In genomic region chr3:179069762-179070390, GRCh38 we compare ENCODE assay signal across 8 cellular contexts. TPM values are rescaled to one million over a fixed set of nuclear protein-coding genes. Genes with fewer than 3 reads are reported as not detected.
DNase-seq lines count a peak whose midpoint lies in the region; ATAC-seq and TF ChIP-seq lines count a peak whose summit lies in the region.

No MANE protein-coding gene starts in this region.

- in situ Hi-C loops in GM13976 (cut with MboI; ENCODE audit: low sequenced_read_pairs, unreplicated experiment) = no loop called here

- peak overlapping the region; percentile 79 for H3K9ac ChIP-seq in SK-N-SH

- H3K27me3 ChIP-seq in heart right ventricle (no peaks in the 10 kb centered on the region), SK-N-SH (ENCODE audit: insufficient read depth) (no peaks in the 10 kb centered on the region), vagina (no peaks in the 10 kb centered on the region), body of pancreas (no peaks in the 10 kb centered on the region)

- TF ChIP-seq EP300 in SK-N-SH (IDR thresholded peaks at IDR 0.05; ENCODE audit: borderline replicate concordance in 1 of 2, low read depth in 1 of 2, low read length in 1 of 2) = no peak

- peak overlapping the region; percentile 89 for H3K4me2 ChIP-seq in SK-N-SH

- H3K27ac ChIP-seq in heart right ventricle (peak overlapping the region in 4 of 10 donors; percentile 83 to 97 (median 92)), SK-N-SH (ENCODE audit: low read depth in 2 of 2, low read length in 1 of 2) (peak overlapping the region; percentile 79 to 92), vagina (peak overlapping the region; percentile 23), body of pancreas (no peak overlapping the region)

- 64 to 68% methylated on average over 1 of the region's 1 CpG for WGBS in heart right ventricle, 2 donors
- WGBS in SK-N-SH (ENCODE audit: low lambda C conversion rate) = 0% methylated on average over 1 of the region's 1 CpG
- WGBS in body of pancreas, 2 donors = 42 to 57% methylated on average over 1 of the region's 1 CpG

- H3K4me3 ChIP-seq in heart right ventricle (peak overlapping the region in 7 of 10 donors; percentile 64 to 92 (median 76)), SK-N-SH (ENCODE audit: low read depth in 2 of 2, low read length in 1 of 2) (peak overlapping the region; percentile 86 to 96), vagina (peak overlapping the region in 1 of 2 donors; percentile 66), body of pancreas (no peak overlapping the region)

- H3F3A ChIP-seq in SK-N-SH (replicated peaks; ENCODE audit: insufficient read depth) = peaks cover 4% of the 10 kb centered on the region

- H4K20me1 ChIP-seq in SK-N-SH (ENCODE audit: insufficient read depth) = no peaks in the 10 kb centered on the region

- TF ChIP-seq POLR2A in vagina (IDR thresholded peaks at IDR 0.05) (no peak), body of pancreas (IDR thresholded peaks at IDR 0.05) (no peak)

- POLR2A ChIA-PET in SK-N-SH (lab: Yijun Ruan, JAX) = no interaction called here

- H3K36me3 ChIP-seq in heart right ventricle (peaks cover 0 to 28% (median 7%) of the 10 kb centered on the region in 9 donors), SK-N-SH (replicated peaks in 1 of 2; ENCODE audit: control insufficient read depth in 1 of 2, insufficient read depth in 2 of 2, low read length in 1 of 2) (peaks cover 29 to 36% of the 10 kb centered on the region in 2 experiments), vagina (peaks cover 0 to 17% of the 10 kb centered on the region in 2 donors), body of pancreas (replicated peaks in 1 of 2; ENCODE audit: insufficient read depth in 1 of 2, low read depth in 2 of 2) (no peaks in the 10 kb centered on the region)

- intact Hi-C loops in heart right ventricle (cut with DNase I) = loop anchor here in 4 of 10 donors (5.0 to 10.0 kb wide), 4 partner anchors 45 to 252 kb away; partner anchors contain the start of genes PIK3CA (in 1 of the 4) and ZNF639 (in 1 of the 4)
- intact Hi-C loops in left cardiac atrium (cut with DNase I) = loop anchor here (10.0 kb wide), 2 partner anchors 45 to 55 kb away; no protein-coding TSS in a partner anchor
- intact Hi-C loops in vagina (cut with DNase I) = loop anchor here (5.0 kb wide), 1 partner anchor 582 kb away; the partner anchor contains the start of gene USP13
- intact Hi-C loops in body of pancreas (cut with DNase I) = no loop called here

- CTCF ChIA-PET in SK-N-SH (lab: Yijun Ruan, JAX) = interaction anchor here (0.6 to 5.1 kb wide), 10 partner anchors 13 to 499 kb away, joined by 3 to 24 read pairs (median 8); partner anchors contain the start of gene PIK3CA

- ATAC-seq in heart right ventricle (no peak), left cardiac atrium (no peak), body of pancreas (no peak), HG02759 (IDR thresholded peaks at IDR 0.05; ENCODE audit: unreplicated experiment) (no peak)

- no peak for TF ChIP-seq CTCF in heart right ventricle (IDR thresholded peaks at IDR 0.05)
- TF ChIP-seq CTCF in SK-N-SH (IDR thresholded peaks at IDR 0.05) = no peak
- TF ChIP-seq CTCF in vagina (IDR thresholded peaks at IDR 0.05) = no peak
- no peak for TF ChIP-seq CTCF in body of pancreas (IDR thresholded peaks at IDR 0.05)
- no peak for TF ChIP-seq CTCF in GM13976 (IDR thresholded peaks at IDR 0.05; ENCODE audit: borderline replicate concordance, control extremely low read depth, extremely low read depth, insufficient read depth, missing control alignments)

- H3K79me2 ChIP-seq in SK-N-SH (ENCODE audit: insufficient read depth) = peaks cover 66% of the 10 kb centered on the region

- no peak for TF ChIP-seq RAD21 in SK-N-SH (IDR thresholded peaks at IDR 0.05; ENCODE audit: low read length)

- peak overlapping the region; percentile 48 for H2AFZ ChIP-seq in SK-N-SH (ENCODE audit: low read depth)

- no peaks in the 10 kb centered on the region for H3K9me2 ChIP-seq in SK-N-SH

- DNase-seq in heart right ventricle (no peak), left cardiac atrium (no peak), SK-N-SH (peak; percentile 22), fibroblast of peridontal ligament (ENCODE audit: extremely low read depth) (peak; percentile 80), vagina (ENCODE audit: extremely low spot score in 2 of 2) (no peak), body of pancreas (no peak), GM13976 (ENCODE audit: low spot score) (no peak)

- H3K4me1 ChIP-seq in heart right ventricle (peaks cover 0 to 50% (median 25%) of the 10 kb centered on the region in 9 donors), SK-N-SH (ENCODE audit: control insufficient read depth in 1 of 2, insufficient read depth in 2 of 2, low read depth in 1 of 2, low read length in 1 of 2) (peaks cover 4 to 16% of the 10 kb centered on the region in 2 experiments; a peak in 3 of 4 replicates), vagina (peaks cover 22% of the 10 kb centered on the region), body of pancreas (peaks cover 27% of the 10 kb centered on the region)

- H3K9me3 ChIP-seq in heart right ventricle (no peaks in the 10 kb centered on the region), SK-N-SH (no peaks in the 10 kb centered on the region), vagina (no peaks in the 10 kb centered on the region), body of pancreas (no peaks in the 10 kb centered on the region)

TF ChIP-seq in SK-N-SH, 30 proteins besides CTCF, POLR2A, EP300 and RAD21 (continues in another document):
- TF ChIP-seq, protein P1, sequence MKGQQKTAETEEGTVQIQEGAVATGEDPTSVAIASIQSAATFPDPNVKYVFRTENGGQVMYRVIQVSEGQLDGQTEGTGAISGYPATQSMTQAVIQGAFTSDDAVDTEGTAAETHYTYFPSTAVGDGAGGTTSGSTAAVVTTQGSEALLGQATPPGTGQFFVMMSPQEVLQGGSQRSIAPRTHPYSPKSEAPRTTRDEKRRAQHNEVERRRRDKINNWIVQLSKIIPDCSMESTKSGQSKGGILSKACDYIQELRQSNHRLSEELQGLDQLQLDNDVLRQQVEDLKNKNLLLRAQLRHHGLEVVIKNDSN (IDR thresholded peaks at IDR 0.05; ENCODE audit: borderline replicate concordance, low read depth) = no peak
- TF ChIP-seq TEAD4 (IDR thresholded peaks at IDR 0.05; ENCODE audit: borderline replicate concordance, insufficient read depth) = no peak
- TF ChIP-seq TAF1 (IDR thresholded peaks at IDR 0.05; ENCODE audit: borderline replicate concordance, low read depth, low read length) = peak; percentile 50; the same call in 1 of the 2 replicates
- no peak for TF ChIP-seq RXRA (IDR thresholded peaks at IDR 0.05; ENCODE audit: borderline replicate concordance, low read depth)
- TF ChIP-seq, protein P2, sequence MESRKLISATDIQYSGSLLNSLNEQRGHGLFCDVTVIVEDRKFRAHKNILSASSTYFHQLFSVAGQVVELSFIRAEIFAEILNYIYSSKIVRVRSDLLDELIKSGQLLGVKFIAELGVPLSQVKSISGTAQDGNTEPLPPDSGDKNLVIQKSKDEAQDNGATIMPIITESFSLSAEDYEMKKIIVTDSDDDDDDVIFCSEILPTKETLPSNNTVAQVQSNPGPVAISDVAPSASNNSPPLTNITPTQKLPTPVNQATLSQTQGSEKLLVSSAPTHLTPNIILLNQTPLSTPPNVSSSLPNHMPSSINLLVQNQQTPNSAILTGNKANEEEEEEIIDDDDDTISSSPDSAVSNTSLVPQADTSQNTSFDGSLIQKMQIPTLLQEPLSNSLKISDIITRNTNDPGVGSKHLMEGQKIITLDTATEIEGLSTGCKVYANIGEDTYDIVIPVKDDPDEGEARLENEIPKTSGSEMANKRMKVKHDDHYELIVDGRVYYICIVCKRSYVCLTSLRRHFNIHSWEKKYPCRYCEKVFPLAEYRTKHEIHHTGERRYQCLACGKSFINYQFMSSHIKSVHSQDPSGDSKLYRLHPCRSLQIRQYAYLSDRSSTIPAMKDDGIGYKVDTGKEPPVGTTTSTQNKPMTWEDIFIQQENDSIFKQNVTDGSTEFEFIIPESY (IDR thresholded peaks at IDR 0.05; ENCODE audit: borderline replicate concordance, low read depth) = no peak
- no peak for TF ChIP-seq NFIC (IDR thresholded peaks at IDR 0.05; ENCODE audit: borderline replicate concordance)
- no peak for TF ChIP-seq GABPA (IDR thresholded peaks at IDR 0.05; ENCODE audit: low read depth)
- no peak for TF ChIP-seq SMC3 (IDR thresholded peaks at IDR 0.05; ENCODE audit: low read depth, low read length)
- TF ChIP-seq POLR2AphosphoS5 (IDR thresholded peaks at IDR 0.05; ENCODE audit: low read depth, low read length) = peak; percentile 29; the same call in 1 of the 2 replicates
- TF ChIP-seq EZH2phosphoT487 (IDR thresholded peaks at IDR 0.05; ENCODE audit: borderline replicate concordance, low read depth) = no peak
- TF ChIP-seq CHD2 (IDR thresholded peaks at IDR 0.05; ENCODE audit: low read length, partially characterized antibody) = no peak
- TF ChIP-seq USF2 (IDR thresholded peaks at IDR 0.05; ENCODE audit: borderline replicate concordance, low read depth, low read length) = no peak
- peak; percentile 45; the same call in 1 of the 2 replicates for TF ChIP-seq MAX (IDR thresholded peaks at IDR 0.05; ENCODE audit: low read depth)
- TF ChIP-seq YY1 (IDR thresholded peaks at IDR 0.05; ENCODE audit: low read depth) = no peak
- no peak for TF ChIP-seq JUND (IDR thresholded peaks at IDR 0.05)

RNA-seq across cellular contexts. Expression of gene ZMAT3, which starts 1.7 kb away (rescaled TPM):
- 10 to 100 TPM; 10.1 to 18.2 (median 13.1) TPM for total RNA-seq in heart right ventricle
- 1 to 10 TPM; 1.8 to 2.1 TPM for polyA plus RNA-seq in heart right ventricle
- 10 to 100 TPM; 13.9 to 17.1 TPM for total RNA-seq in left cardiac atrium
- polyA plus RNA-seq in SK-N-SH (2012; rRNA removed) = 11.9 and 17.8 TPM in 2 replicates
- polyA plus RNA-seq in SK-N-SH (2012; cell fraction: cytosol; rRNA removed) = 17.1 and 18.3 TPM in 2 replicates
- 7.7 and 11.5 TPM in 2 replicates for polyA plus RNA-seq in SK-N-SH (2012; cell fraction: nucleus; rRNA removed)
- total RNA-seq in vagina = 9.6 TPM
- total RNA-seq in body of pancreas = 1 to 10 TPM; 6.6 to 9.3 TPM

Comparison
In these comparisons a context has a peak if more than half of its experiments do, and no peak if none do; other contexts are left out.
1. DNase-seq: peak in SK-N-SH (single experiment) and fibroblast of peridontal ligament (single experiment); none in heart right ventricle (0 of 2), left cardiac atrium (single experiment), vagina (0 of 2), body of pancreas (0 of 4) and GM13976 (single experiment).
2. H3K27ac ChIP-seq: peak in SK-N-SH (2 of 2) and vagina (single experiment); none in body of pancreas (0 of 4).
3. H3K4me3 ChIP-seq: peak in heart right ventricle (7 of 10) and SK-N-SH (2 of 2); none in body of pancreas (0 of 2).